Comparison of ENCODE assay signal across 8 cellular contexts in the genomic region with DNA sequence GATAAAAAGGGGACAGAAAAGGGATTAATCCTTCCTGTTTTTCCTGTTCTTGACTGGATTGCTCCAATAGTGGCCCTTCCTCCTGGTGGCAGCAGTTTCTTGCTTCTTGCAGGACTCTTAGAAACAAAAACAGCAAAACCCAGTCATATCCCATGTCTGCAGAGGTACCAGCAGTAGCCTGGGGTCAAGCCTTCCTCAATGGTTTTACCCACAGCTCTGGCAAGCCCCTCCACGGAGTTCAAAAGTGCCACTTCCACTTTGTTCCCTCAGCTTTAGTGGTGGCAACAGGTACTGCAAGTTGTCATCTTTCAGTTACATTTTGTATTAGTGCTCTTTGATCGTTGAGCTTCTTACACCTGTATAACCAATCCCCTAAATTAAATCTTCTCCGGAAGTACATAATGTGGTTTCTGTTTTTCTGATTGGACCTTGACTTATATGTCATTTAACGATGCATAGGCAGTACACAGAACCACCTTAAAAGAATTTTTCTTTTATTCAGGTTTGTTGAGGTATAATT. TPM values are rescaled to one million over a fixed set of nuclear protein-coding genes. Genes with fewer than 3 reads are reported as not detected.
A peak's percentile ranks its signal among the peaks of the same experiment; 100 is the strongest.
DNase-seq lines count a peak whose midpoint lies in the region; ATAC-seq, FAIRE-seq and TF ChIP-seq lines count a peak whose summit lies in the region.

No MANE protein-coding gene starts in this region.

- no peaks in the 10 kb centered on the region for H3K36me3 ChIP-seq in esophagus muscularis mucosa
- no peaks in the 10 kb centered on the region for H3K36me3 ChIP-seq in small intestine (ENCODE audit: control insufficient read depth in 2 of 2, insufficient read depth in 2 of 2, low read length in 2 of 2)

- ATAC-seq in HG03025 (IDR thresholded peaks at IDR 0.05; ENCODE audit: low FRiP score, unreplicated experiment) = peak; percentile 68
- ATAC-seq in GM21528 (IDR thresholded peaks at IDR 0.05; ENCODE audit: low FRiP score, unreplicated experiment) = no peak

- 52% methylated on average over 4 of the region's 4 CpGs for WGBS in esophagus muscularis mucosa
- 9 to 33% (median 18%) methylated on average over 4 of the region's 4 CpGs for WGBS in small intestine, 3 donors

- CTCF ChIA-PET in AG04450 (lab: Charles Lee) = interaction anchor here (0.5 to 2.2 kb wide), 13 partner anchors 8 to 153 kb away, joined by 3 to 8 read pairs (median 3); a partner anchor contains a TSS

- H3K27ac ChIP-seq in AG04450 (ENCODE audit: low read depth, low read length) = no peak overlapping the region
- no peak overlapping the region for H3K27ac ChIP-seq in esophagus muscularis mucosa (replicated peaks in 1 of 4)
- no peak overlapping the region for H3K27ac ChIP-seq in small intestine (ENCODE audit: low read depth in 1 of 2, low read length in 1 of 2)

- no peaks in the 10 kb centered on the region for H3K4me1 ChIP-seq in esophagus muscularis mucosa
- H3K4me1 ChIP-seq in small intestine (ENCODE audit: control insufficient read depth in 2 of 2, insufficient read depth in 1 of 2, low read depth in 1 of 2, low read length in 1 of 2) = no peaks in the 10 kb centered on the region

- no peaks in the 10 kb centered on the region for H3K9me3 ChIP-seq in AG04450 (ENCODE audit: control insufficient read depth, insufficient read depth, low read length)
- no peaks in the 10 kb centered on the region for H3K9me3 ChIP-seq in esophagus muscularis mucosa
- H3K9me3 ChIP-seq in small intestine (ENCODE audit: control insufficient read depth, low read depth) = no peaks in the 10 kb centered on the region

- FAIRE-seq in G401.6 (lab: Jason Lieb, UNC) = peak; percentile 8
- no peak for FAIRE-seq in small intestine (lab: Jason Lieb, UNC)

- H3K27me3 ChIP-seq in AG04450 (ENCODE audit: control insufficient read depth, insufficient read depth, low read length) (peaks cover 8% of the 10 kb centered on the region), esophagus muscularis mucosa (no peaks in the 10 kb centered on the region), small intestine (ENCODE audit: control insufficient read depth in 2 of 2, insufficient read depth in 2 of 2, low read length in 2 of 2) (no peaks in the 10 kb centered on the region)

- POLR2A ChIA-PET in AG04450 (lab: Yijun Ruan, JAX) = no interaction called here

- DNase-seq in AG04450 (ENCODE audit: low read depth, low spot score) (no peak), SK-MEL-5 (ENCODE audit: low read depth, low spot score) (peak; percentile 42), esophagus muscularis mucosa (ENCODE audit: extremely low spot score) (no peak), small intestine (peak; percentile 40), mucosa of gallbladder (ENCODE audit: low spot score) (no peak)

- no peak for TF ChIP-seq POLR2A in esophagus muscularis mucosa (IDR thresholded peaks at IDR 0.05; ENCODE audit: low read depth)

- intact Hi-C loops in esophagus muscularis mucosa (cut with DNase I) = no loop called here

- in situ Hi-C loops in SK-MEL-5 (cut with HindIII; ENCODE audit: low pct_unique_long_range_greater_than_20kb, low sequenced_read_pairs) = no loop called here

- TF ChIP-seq EP300 in esophagus muscularis mucosa (IDR thresholded peaks at IDR 0.05) = no peak

- H3K4me3 ChIP-seq in AG04450 (ENCODE audit: low read depth, low read length) (no peak overlapping the region), esophagus muscularis mucosa (no peak overlapping the region), small intestine (ENCODE audit: low read depth in 1 of 2, low read length in 2 of 2) (no peak overlapping the region)

- peak; percentile 51 for TF ChIP-seq CTCF in AG04450 (IDR thresholded peaks at IDR 0.05; ENCODE audit: low read depth, low read length)
- TF ChIP-seq CTCF in esophagus muscularis mucosa (IDR thresholded peaks at IDR 0.05) = peak in 2 of 3 experiments; percentile 13 to 50

RNA-seq across cellular contexts. Expression of a gene that starts 8.7 kb away (rescaled TPM):
- polyA plus RNA-seq in AG04450 (2011; rRNA removed) = 13.3 and 18.9 TPM in 2 replicates
- 11.1 and 20.9 TPM in 2 replicates for polyA minus RNA-seq in AG04450 (2011; rRNA and poly(A)+ RNA removed)
- 15.0 and 18.1 TPM in 2 replicates for total RNA-seq in SK-MEL-5 (2014; rRNA removed; shearing (Covaris generic))
- 9.8 and 10.2 TPM in 2 replicates for polyA plus RNA-seq in SK-MEL-5 (2015; cell fraction: cytosol; rRNA removed)
- 47.5 and 68.4 TPM in 2 replicates for polyA plus RNA-seq in SK-MEL-5 (2015; cell fraction: nucleus; rRNA removed)
- total RNA-seq in esophagus muscularis mucosa = 10 to 100 TPM in 3 of 4 donors, 1 to 10 TPM in 1; 10.0 to 13.9 (median 12.1) TPM
- polyA plus RNA-seq in small intestine = 1 to 10 TPM; 2.7 to 5.9 (median 3.4) TPM
- total RNA-seq in mucosa of gallbladder = 12.7 TPM

Comparison
In these comparisons a context has a peak if more than half of its experiments do, and no peak if none do; other contexts are left out.
1. DNase-seq: peak in SK-MEL-5 (single experiment) and small intestine (single experiment); none in AG04450 (single experiment), esophagus muscularis mucosa (single experiment) and mucosa of gallbladder (single experiment).